Comparison of ENCODE assay signal across 8 cellular contexts in genomic region chr10:133318494-133319127, GRCh38. TPM values are rescaled to one million over a fixed set of nuclear protein-coding genes. Genes with fewer than 3 reads are reported as not detected.
DNase-seq lines count a peak whose midpoint lies in the region; ATAC-seq and TF ChIP-seq lines count a peak whose summit lies in the region.

No MANE protein-coding gene starts in this region.

- peak overlapping the region; percentile 49 for H3K4me3 ChIP-seq in AG10803 (ENCODE audit: low read length)

- POLR2A ChIA-PET in RWPE1 (lab: Yijun Ruan, JAX; ENCODE audit: low non-redundant PET), result no interaction called here

- H3K27ac ChIP-seq in RWPE1, result no peak overlapping the region

- CTCF ChIA-PET in RWPE1 (lab: Yijun Ruan, JAX), result interaction anchor here (1.2 kb wide), 1 partner anchor 18 kb away, joined by 3 read pairs; the partner anchor contains the start of gene CALY

- intact Hi-C loops in posterior cingulate gyrus (cut with DNase I), result no loop called here

- peak; percentile 62 for TF ChIP-seq CTCF in AG10803 (conservative IDR thresholded peaks at IDR 0.05; ENCODE audit: low read length)
- TF ChIP-seq CTCF in RWPE1 (conservative IDR thresholded peaks at IDR 0.05; ENCODE audit: low read depth), result peak; percentile 58

- peak; percentile 79 for ATAC-seq in GM19043 (IDR thresholded peaks at IDR 0.05; ENCODE audit: low read depth, unreplicated experiment)

- DNase-seq in AG10803 (ENCODE audit: low read depth) (peak; percentile 32), HT1080 (ENCODE audit: low read depth) (peak; percentile 55), RWPE1 (ENCODE audit: low spot score) (no peak), activated gamma-delta T cell (lab: John Stamatoyannopoulos, UW) (peak; percentile 49), glomerular visceral epithelial cell (ENCODE audit: extremely low spot score) (peak; percentile 63), posterior cingulate gyrus (peak in 9 of 10 donors; percentile 52 to 94 (median 67)), NCI-H446 treated with DMSO at 0.1 percent for 48 hours (lab: John Stamatoyannopoulos, UW) (no peak)

RNA-seq across cellular contexts. Expression of gene ZNF511, which starts 9.9 kb away (rescaled TPM):
- 102 and 108 TPM in 2 replicates for total RNA-seq in HT1080 (2014; rRNA removed; shearing (Covaris generic))
- 33.8 and 39.9 TPM in 2 replicates for polyA plus RNA-seq in HT1080 (2015; cell fraction: cytosol; rRNA removed)
- 25.1 and 34.2 TPM in 2 replicates for polyA plus RNA-seq in HT1080 (2015; cell fraction: nucleus; rRNA removed)

RNA-seq across cellular contexts. Expression of gene TUBGCP2, which starts 9.9 kb away (rescaled TPM):
- total RNA-seq in HT1080 (2014; rRNA removed; shearing (Covaris generic)), result 119 and 127 TPM in 2 replicates
- polyA plus RNA-seq in HT1080 (2015; cell fraction: cytosol; rRNA removed), result 74.4 and 76.1 TPM in 2 replicates
- 118 and 124 TPM in 2 replicates for polyA plus RNA-seq in HT1080 (2015; cell fraction: nucleus; rRNA removed)

RNA-seq across cellular contexts. Expression of gene CALY, which starts 18.1 kb away (rescaled TPM):
- 1.7 TPM in 1 of 2 replicates, not detected in the other for total RNA-seq in HT1080 (2014; rRNA removed; shearing (Covaris generic))
- polyA plus RNA-seq in HT1080 (2015; cell fraction: cytosol; rRNA removed), result not detected in 2 replicates
- not detected in 2 replicates for polyA plus RNA-seq in HT1080 (2015; cell fraction: nucleus; rRNA removed)

RNA-seq across cellular contexts. Expression of gene PRAP1, which starts 28.6 kb away (rescaled TPM):
- not detected in 2 replicates for total RNA-seq in HT1080 (2014; rRNA removed; shearing (Covaris generic))
- not detected in 2 replicates for polyA plus RNA-seq in HT1080 (2015; cell fraction: cytosol; rRNA removed)
- polyA plus RNA-seq in HT1080 (2015; cell fraction: nucleus; rRNA removed), result not detected in 2 replicates

RNA-seq across cellular contexts. Expression of gene FUOM, which starts 39.2 kb away (rescaled TPM):
- 31.5 and 48.4 TPM in 2 replicates for total RNA-seq in HT1080 (2014; rRNA removed; shearing (Covaris generic))
- polyA plus RNA-seq in HT1080 (2015; cell fraction: cytosol; rRNA removed), result 21.0 and 28.4 TPM in 2 replicates
- polyA plus RNA-seq in HT1080 (2015; cell fraction: nucleus; rRNA removed), result 11.9 and 17.9 TPM in 2 replicates

Comparison
In these comparisons a context has a peak if more than half of its experiments do, and no peak if none do; other contexts are left out.
1. DNase-seq: peak in AG10803 (single experiment), HT1080 (single experiment), activated gamma-delta T cell (single experiment), glomerular visceral epithelial cell (single experiment) and posterior cingulate gyrus (9 of 10); none in RWPE1 (single experiment) and NCI-H446 treated with DMSO at 0.1 percent for 48 hours (single experiment).